11 cellular contexts compared by ENCODE assay signal in genomic region chr1:156704166-156704711, GRCh38. TPM values are rescaled to one million over a fixed set of nuclear protein-coding genes. Genes with fewer than 3 reads are reported as not detected.
DNase-seq lines count a peak whose midpoint lies in the region; ATAC-seq and TF ChIP-seq lines count a peak whose summit lies in the region.
"Had no signal": no experiment of that assay in that cellular context is flagged by ENCODE, and none has a peak within 500 bp of the region (broad histone marks: within the 10 kb centered on the region; RNA-seq: fewer than 3 reads in every experiment).

No MANE protein-coding gene starts in this region.

- H3K4me3 Mint-ChIP-seq in activated T-cell treated with anti-CD3 and anti-CD28 coated beads, Interleukin-2, amount 50 U/mL, for 72 hours: peak overlapping the region; percentile 61 to 95
- no peak overlapping the region for H3K4me3 Mint-ChIP-seq in activated T-cell treated with anti-CD3 and anti-CD28 coated beads, Interleukin-2, amount 50 U/mL, for 24 hours
- H3K4me3 Mint-ChIP-seq in immature natural killer cell: peak overlapping the region; percentile 29 to 66 (median 51)

- no peak for ATAC-seq in activated T-cell treated with anti-CD3 and anti-CD28 coated beads, Interleukin-2, amount 50 U/mL, for 72 hours (replicated peaks in 1 of 2)
- no peak for ATAC-seq in HG02840 (IDR thresholded peaks at IDR 0.05; ENCODE audit: low FRiP score, unreplicated experiment)

- peaks cover 44% of the 10 kb centered on the region for H3K27me3 Mint-ChIP-seq in activated T-cell treated with anti-CD3 and anti-CD28 coated beads, Interleukin-2, amount 50 U/mL, for 72 hours (ENCODE audit: low read depth)
- peaks cover 47% of the 10 kb centered on the region for H3K27me3 Mint-ChIP-seq in activated T-cell treated with anti-CD3 and anti-CD28 coated beads, Interleukin-2, amount 50 U/mL, for 24 hours
- peaks cover 11 to 15% (median 14%) of the 10 kb centered on the region in 3 donors for H3K27me3 Mint-ChIP-seq in immature natural killer cell (ENCODE audit: low read depth in 3 of 3)

- no peaks in the 10 kb centered on the region for H3K36me3 Mint-ChIP-seq in activated T-cell treated with anti-CD3 and anti-CD28 coated beads, Interleukin-2, amount 50 U/mL, for 72 hours (ENCODE audit: insufficient read depth in 2 of 2)
- H3K36me3 Mint-ChIP-seq in activated T-cell treated with anti-CD3 and anti-CD28 coated beads, Interleukin-2, amount 50 U/mL, for 24 hours (ENCODE audit: low read depth): no peaks in the 10 kb centered on the region
- peaks cover 0 to 3% (median 0%) of the 10 kb centered on the region in 3 donors for H3K36me3 Mint-ChIP-seq in immature natural killer cell

- H3K9me3 ChIP-seq in adipocyte (ENCODE audit: control insufficient read depth, low read length) (no peaks in the 10 kb centered on the region), suprapubic skin (no peaks in the 10 kb centered on the region), stomach (no peaks in the 10 kb centered on the region)
- H3K9me3 ChIP-seq: colonic mucosa had no signal

- no peaks in the 10 kb centered on the region for H3K9me3 Mint-ChIP-seq in activated T-cell treated with anti-CD3 and anti-CD28 coated beads, Interleukin-2, amount 50 U/mL, for 72 hours
- H3K9me3 Mint-ChIP-seq in activated T-cell treated with anti-CD3 and anti-CD28 coated beads, Interleukin-2, amount 50 U/mL, for 24 hours: no peaks in the 10 kb centered on the region
- no peaks in the 10 kb centered on the region for H3K9me3 Mint-ChIP-seq in immature natural killer cell

- H3K4me3 ChIP-seq in adipocyte (ENCODE audit: low read length): peak overlapping the region; percentile 74
- H3K4me3 ChIP-seq in suprapubic skin: peak overlapping the region; percentile 55
- H3K4me3 ChIP-seq in stomach: peak overlapping the region in 1 of 4 donors; percentile 56
- H3K4me3 ChIP-seq: colonic mucosa had no signal

- peak overlapping the region; percentile 83 for H3K9ac ChIP-seq in adipocyte (ENCODE audit: low read length)

- TF ChIP-seq POLR2A in suprapubic skin (IDR thresholded peaks at IDR 0.05) (no peak), stomach (IDR thresholded peaks at IDR 0.05) (no peak)

- peak overlapping the region; percentile 80 for H3K27ac ChIP-seq in suprapubic skin
- H3K27ac ChIP-seq in stomach: peak overlapping the region in 1 of 5 donors; percentile 83
- H3K27ac ChIP-seq: colonic mucosa had no signal

- no peak for TF ChIP-seq EP300 in suprapubic skin (IDR thresholded peaks at IDR 0.05)
- no peak for TF ChIP-seq EP300 in stomach (IDR thresholded peaks at IDR 0.05)

- no peak for DNase-seq in activated T-cell treated with anti-CD3 and anti-CD28 coated beads, Interleukin-2, amount 50 U/mL, for 72 hours
- no peak for DNase-seq in activated T-cell treated with anti-CD3 and anti-CD28 coated beads, Interleukin-2, amount 50 U/mL, for 24 hours
- DNase-seq in adipocyte (ENCODE audit: low read depth): no peak
- DNase-seq in immature natural killer cell: no peak
- no peak for DNase-seq in suprapubic skin (ENCODE audit: low spot score in 2 of 2)
- no peak for DNase-seq in Ammon's horn (ENCODE audit: low spot score)
- DNase-seq in stomach: no peak
- DNase-seq: KBM-7 had no signal

- H3K36me3 ChIP-seq in adipocyte (ENCODE audit: control insufficient read depth, insufficient read depth, low read length, severe bottlenecking): peaks cover 6% of the 10 kb centered on the region
- peaks cover 8% of the 10 kb centered on the region for H3K36me3 ChIP-seq in suprapubic skin
- H3K36me3 ChIP-seq in stomach: no peaks in the 10 kb centered on the region
- H3K36me3 ChIP-seq: colonic mucosa had no signal

- H3K4me1 Mint-ChIP-seq in activated T-cell treated with anti-CD3 and anti-CD28 coated beads, Interleukin-2, amount 50 U/mL, for 72 hours (ENCODE audit: low read depth): peaks cover 33% of the 10 kb centered on the region
- peaks cover 34% of the 10 kb centered on the region for H3K4me1 Mint-ChIP-seq in activated T-cell treated with anti-CD3 and anti-CD28 coated beads, Interleukin-2, amount 50 U/mL, for 24 hours (ENCODE audit: low read depth)
- H3K4me1 Mint-ChIP-seq in immature natural killer cell: peaks cover 30 to 32% of the 10 kb centered on the region in 2 donors

- H3K27ac Mint-ChIP-seq in activated T-cell treated with anti-CD3 and anti-CD28 coated beads, Interleukin-2, amount 50 U/mL, for 72 hours: no peak overlapping the region
- no peak overlapping the region for H3K27ac Mint-ChIP-seq in activated T-cell treated with anti-CD3 and anti-CD28 coated beads, Interleukin-2, amount 50 U/mL, for 24 hours
- no peak overlapping the region for H3K27ac Mint-ChIP-seq in immature natural killer cell

- TF ChIP-seq CTCF in suprapubic skin (IDR thresholded peaks at IDR 0.05) (no peak), stomach (IDR thresholded peaks at IDR 0.05) (no peak)

- peaks cover 61% of the 10 kb centered on the region for H3K4me1 ChIP-seq in adipocyte (ENCODE audit: control insufficient read depth, insufficient read depth, low read length)
- H3K4me1 ChIP-seq in suprapubic skin: peaks cover 64% of the 10 kb centered on the region
- peaks cover 26 to 46% (median 40%) of the 10 kb centered on the region in 4 donors for H3K4me1 ChIP-seq in stomach

- no peaks in the 10 kb centered on the region for H3K27me3 ChIP-seq in adipocyte (replicated peaks; ENCODE audit: control insufficient read depth, insufficient read depth, low read length)
- H3K27me3 ChIP-seq in suprapubic skin: peaks cover 3% of the 10 kb centered on the region
- H3K27me3 ChIP-seq in stomach: peaks cover 0 to 78% (median 23%) of the 10 kb centered on the region in 3 donors

- WGBS in suprapubic skin: 55% methylated on average over 10 of the region's 10 CpGs
- 61 to 74% (median 71%) methylated on average over 10 of the region's 10 CpGs for WGBS in stomach, 5 donors

- intact Hi-C loops in stomach (cut with DNase I; ENCODE audit: low total_unique reads): no loop called here

RNA-seq across cellular contexts. Expression of gene CRABP2, which starts 1.1 kb away (rescaled TPM):
- 1 to 10 TPM; 2.5 TPM for total RNA-seq in activated T-cell treated with anti-CD3 and anti-CD28 coated beads, Interleukin-2, amount 50 U/mL, for 72 hours
- not detected for polyA plus RNA-seq in immature natural killer cell
- 10 to 100 TPM; 38.4 to 98.0 (median 68.2) TPM for total RNA-seq in suprapubic skin
- total RNA-seq in stomach: 1 to 10 TPM in 1 of 5 donors, under 1 TPM in 1, not detected in 3; 0.72 to 2.0 TPM
- 100 to 1,000 TPM in 1 of 3 donors, 1 to 10 TPM in 2; 6.9 to 207 (median 7.5) TPM for polyA plus RNA-seq in stomach

RNA-seq across cellular contexts. Expression of gene METTL25B, which starts 24.0 kb away (rescaled TPM):
- total RNA-seq in activated T-cell treated with anti-CD3 and anti-CD28 coated beads, Interleukin-2, amount 50 U/mL, for 72 hours: 100 to 1,000 TPM in 1 of 2 donors, 10 to 100 TPM in 1; 90.5 to 100 TPM
- polyA plus RNA-seq in immature natural killer cell (1 to 10 TPM; 4.1 to 6.3 (median 4.4) TPM), stomach (10 to 100 TPM; 31.0 to 50.2 (median 43.5) TPM)
- total RNA-seq in suprapubic skin (10 to 100 TPM; 20.7 to 40.3 (median 34.2) TPM), stomach (10 to 100 TPM; 15.2 to 90.2 (median 72.4) TPM)

RNA-seq across cellular contexts. Expression of gene ISG20L2, which starts 24.3 kb away (rescaled TPM):
- total RNA-seq in activated T-cell treated with anti-CD3 and anti-CD28 coated beads, Interleukin-2, amount 50 U/mL, for 72 hours: 10 to 100 TPM; 36.3 to 37.1 TPM
- polyA plus RNA-seq in immature natural killer cell: 10 to 100 TPM in 2 of 3 donors, 1 to 10 TPM in 1; 9.3 to 34.1 (median 15.8) TPM
- 10 to 100 TPM; 33.8 to 59.6 (median 38.9) TPM for total RNA-seq in suprapubic skin
- 10 to 100 TPM in 3 of 5 donors, 1 to 10 TPM in 2; 4.5 to 65.5 (median 24.3) TPM for total RNA-seq in stomach
- polyA plus RNA-seq in stomach: 10 to 100 TPM in 2 of 3 donors, 1 to 10 TPM in 1; 7.5 to 12.3 (median 11.0) TPM

RNA-seq across cellular contexts. Expression of gene NES, which starts 27.0 kb away (rescaled TPM):
- total RNA-seq in activated T-cell treated with anti-CD3 and anti-CD28 coated beads, Interleukin-2, amount 50 U/mL, for 72 hours: under 1 TPM in 1 of 2 donors, not detected in 1; 0.05 TPM
- polyA plus RNA-seq in immature natural killer cell (not detected), stomach (1 to 10 TPM; 1.7 to 9.0 (median 3.2) TPM)
- total RNA-seq in suprapubic skin (1 to 10 TPM; 1.9 to 7.4 (median 4.8) TPM), stomach (10 to 100 TPM in 2 of 5 donors, 1 to 10 TPM in 3; 3.2 to 22.3 (median 8.9) TPM)
- polyA plus RNA-seq: keratinocyte had no signal

RNA-seq across cellular contexts. Expression of gene MRPL24, which starts 36.6 kb away (rescaled TPM):
- 10 to 100 TPM; 45.9 to 67.8 TPM for total RNA-seq in activated T-cell treated with anti-CD3 and anti-CD28 coated beads, Interleukin-2, amount 50 U/mL, for 72 hours
- 100 to 1,000 TPM in 1 of 3 donors, 10 to 100 TPM in 2; 75.4 to 126 (median 88.2) TPM for polyA plus RNA-seq in immature natural killer cell
- 10 to 100 TPM; 33.6 to 66.6 (median 55.0) TPM for total RNA-seq in suprapubic skin
- 10 to 100 TPM; 15.6 to 56.8 (median 33.3) TPM for total RNA-seq in stomach
- polyA plus RNA-seq in stomach: 100 to 1,000 TPM in 2 of 3 donors, 10 to 100 TPM in 1; 91.6 to 113 (median 111) TPM

Comparison
In these comparisons a context has a peak if more than half of its experiments do, and no peak if none do; other contexts are left out.
1. RNA of gene CRABP2, which starts 1.1 kb away (total RNA-seq): 38.4 to 98.0 TPM in suprapubic skin; 2.5 TPM in activated T-cell treated with anti-CD3 and anti-CD28 coated beads, Interleukin-2, amount 50 U/mL, for 72 hours and 0.72 to 2.0 TPM in stomach; every median in the first group is over 10 times any median in the second.